In the genomic region with DNA sequence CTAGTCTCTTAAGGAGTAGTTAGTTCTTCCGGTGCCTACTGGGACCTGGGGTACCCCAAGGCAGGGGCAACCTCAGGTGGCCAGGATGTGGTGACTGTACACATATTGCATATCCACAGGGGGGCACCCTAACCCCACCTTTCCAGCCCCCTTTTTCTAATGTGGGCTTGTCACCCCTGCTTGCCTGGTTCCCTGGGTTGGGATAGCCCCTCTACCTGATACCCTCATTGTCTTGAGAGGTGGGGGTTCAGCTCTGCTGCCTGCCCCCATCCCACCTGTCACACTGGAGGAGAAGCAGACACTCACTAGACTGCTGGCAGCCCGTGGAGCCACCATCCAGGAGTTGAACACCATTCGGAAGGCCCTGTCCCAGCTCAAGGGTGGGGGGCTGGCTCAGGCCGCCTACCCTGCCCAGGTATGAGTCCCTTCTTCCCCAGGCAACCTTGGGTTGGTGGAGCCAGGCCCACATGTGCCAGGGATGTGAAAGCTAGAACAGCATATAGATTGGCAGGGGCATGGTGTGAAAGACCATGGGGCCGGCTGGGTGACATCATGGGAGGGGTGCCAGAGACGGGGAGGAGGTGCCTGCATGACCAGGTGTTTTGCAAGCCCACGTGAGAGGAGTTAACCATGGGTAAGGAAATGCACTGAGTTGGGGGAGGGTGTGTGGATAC, we compare ENCODE assay signal across 8 cellular contexts. TPM values are rescaled to one million over a fixed set of nuclear protein-coding genes. Genes with fewer than 3 reads are reported as not detected.
A peak's percentile ranks its signal among the peaks of the same experiment; 100 is the strongest.
DNase-seq lines count a peak whose midpoint lies in the region; ATAC-seq and TF ChIP-seq lines count a peak whose summit lies in the region.

No MANE protein-coding gene starts in this region.

- TF ChIP-seq CTCF in Loucy (conservative IDR thresholded peaks at IDR 0.05; ENCODE audit: low read length): peak; percentile 72
- TF ChIP-seq CTCF in left lung (IDR thresholded peaks at IDR 0.05): peak; percentile 24 to 33

- no peaks in the 10 kb centered on the region for H3K9me2 ChIP-seq in Loucy (replicated peaks; ENCODE audit: low read depth, low read length)

- H3K79me2 ChIP-seq in Loucy (ENCODE audit: insufficient read depth, low read length): peaks cover 22% of the 10 kb centered on the region

- H3K36me3 ChIP-seq in Loucy (ENCODE audit: insufficient read depth, low read length) (no peaks in the 10 kb centered on the region), left lung (peaks cover 0 to 53% of the 10 kb centered on the region in 2 donors)

- no peak for ATAC-seq in activated T-helper 17 cell treated with anti-CD3 and anti-CD28 coated beads, Interleukin-2, amount 50 U/mL, for 72 hours (replicated peaks)
- ATAC-seq in left lung (no peak), esophagus mucosa (no peak)

- H3K4me3 Mint-ChIP-seq in activated T-helper 17 cell treated with anti-CD3 and anti-CD28 coated beads, Interleukin-2, amount 50 U/mL, for 72 hours: no peak overlapping the region
- H3K4me3 Mint-ChIP-seq in T-helper 2 cell treated with Interferon-gamma antibody and Interleukin-4, amounts not matched to agents 5 μg/mL and 100 μg/mL, for 36 hours: no peak overlapping the region

- DNase-seq in D341Med (ENCODE audit: low spot score): peak; percentile 81
- DNase-seq in left lung: peak; percentile 33 to 51
- DNase-seq in T-helper 2 cell treated with Interferon-gamma antibody and Interleukin-4, amounts not matched to agents 5 μg/mL and 100 μg/mL, for 36 hours (ENCODE audit: low spot score): no peak
- no peak for DNase-seq in putamen (ENCODE audit: low spot score)
- DNase-seq in DMS153 (lab: John Stamatoyannopoulos, UW): no peak

- H3K4me1 ChIP-seq in Loucy (ENCODE audit: insufficient read depth, low read length, poor library complexity, severe bottlenecking) (peaks cover 15% of the 10 kb centered on the region), left lung (peaks cover 6 to 17% of the 10 kb centered on the region in 2 donors)

- H3K36me3 Mint-ChIP-seq in activated T-helper 17 cell treated with anti-CD3 and anti-CD28 coated beads, Interleukin-2, amount 50 U/mL, for 72 hours (ENCODE audit: low read depth): peaks cover 30% of the 10 kb centered on the region
- H3K36me3 Mint-ChIP-seq in T-helper 2 cell treated with Interferon-gamma antibody and Interleukin-4, amounts not matched to agents 5 μg/mL and 100 μg/mL, for 36 hours (ENCODE audit: low read depth): peaks cover 12% of the 10 kb centered on the region

- H3F3A ChIP-seq in Loucy (ENCODE audit: low read depth): no peaks in the 10 kb centered on the region

- H2AFZ ChIP-seq in Loucy (ENCODE audit: low read length): no peak overlapping the region

- intact Hi-C loops in left lung (cut with DNase I): loop anchor here in 1 of 2 donors (5.0 kb wide), 1 partner anchor 46 kb away; no protein-coding TSS in a partner anchor

- no peaks in the 10 kb centered on the region for H4K20me1 ChIP-seq in Loucy (ENCODE audit: insufficient read depth, low read length, poor library complexity, severe bottlenecking)

- no peak overlapping the region for H3K9ac ChIP-seq in Loucy (ENCODE audit: low read depth, low read length, poor library complexity, severe bottlenecking)

- H3K9me3 ChIP-seq in Loucy (ENCODE audit: insufficient read depth, low read depth, low read length) (no peaks in the 10 kb centered on the region), left lung (no peaks in the 10 kb centered on the region)

- no peaks in the 10 kb centered on the region for H3K9me3 Mint-ChIP-seq in activated T-helper 17 cell treated with anti-CD3 and anti-CD28 coated beads, Interleukin-2, amount 50 U/mL, for 72 hours
- no peaks in the 10 kb centered on the region for H3K9me3 Mint-ChIP-seq in T-helper 2 cell treated with Interferon-gamma antibody and Interleukin-4, amounts not matched to agents 5 μg/mL and 100 μg/mL, for 36 hours

- peaks cover 20% of the 10 kb centered on the region for H3K4me1 Mint-ChIP-seq in activated T-helper 17 cell treated with anti-CD3 and anti-CD28 coated beads, Interleukin-2, amount 50 U/mL, for 72 hours
- peaks cover 17% of the 10 kb centered on the region for H3K4me1 Mint-ChIP-seq in T-helper 2 cell treated with Interferon-gamma antibody and Interleukin-4, amounts not matched to agents 5 μg/mL and 100 μg/mL, for 36 hours (ENCODE audit: low read depth)

- H3K27ac ChIP-seq in left lung: no peak overlapping the region

- H3K27me3 ChIP-seq in Loucy (ENCODE audit: insufficient read depth, low read length, poor library complexity, severe bottlenecking) (no peaks in the 10 kb centered on the region), left lung (no peaks in the 10 kb centered on the region)

- H3K27me3 Mint-ChIP-seq in activated T-helper 17 cell treated with anti-CD3 and anti-CD28 coated beads, Interleukin-2, amount 50 U/mL, for 72 hours: no peaks in the 10 kb centered on the region
- H3K27me3 Mint-ChIP-seq in T-helper 2 cell treated with Interferon-gamma antibody and Interleukin-4, amounts not matched to agents 5 μg/mL and 100 μg/mL, for 36 hours (ENCODE audit: low read depth): no peaks in the 10 kb centered on the region

- no peak overlapping the region for H3K4me3 ChIP-seq in Loucy (ENCODE audit: low read length, poor library complexity, severe bottlenecking)
- H3K4me3 ChIP-seq in left lung: no peak overlapping the region

- H3K4me2 ChIP-seq in Loucy (ENCODE audit: low read depth, low read length, poor library complexity, severe bottlenecking): no peak overlapping the region

- peak overlapping the region; percentile 75 for H3K27ac Mint-ChIP-seq in activated T-helper 17 cell treated with anti-CD3 and anti-CD28 coated beads, Interleukin-2, amount 50 U/mL, for 72 hours
- H3K27ac Mint-ChIP-seq in T-helper 2 cell treated with Interferon-gamma antibody and Interleukin-4, amounts not matched to agents 5 μg/mL and 100 μg/mL, for 36 hours: no peak overlapping the region

RNA-seq across cellular contexts. Expression of a gene that starts 4.0 kb away (rescaled TPM):
- total RNA-seq in activated T-helper 17 cell treated with anti-CD3 and anti-CD28 coated beads, Interleukin-2, amount 50 U/mL, for 72 hours: 10 to 100 TPM; 22.8 to 25.2 TPM
- total RNA-seq in left lung: 10 to 100 TPM in 1 of 2 donors, 1 to 10 TPM in 1; 8.9 to 13.7 TPM
- 7.2 TPM for total RNA-seq in esophagus mucosa

RNA-seq across cellular contexts. Expression of a gene that starts 13.2 kb away (rescaled TPM):
- total RNA-seq in activated T-helper 17 cell treated with anti-CD3 and anti-CD28 coated beads, Interleukin-2, amount 50 U/mL, for 72 hours: 100 to 1,000 TPM in 1 of 2 donors, 10 to 100 TPM in 1; 81.1 to 106 TPM
- total RNA-seq in left lung (10 to 100 TPM; 60.2 to 67.9 TPM), esophagus mucosa (52.2 TPM)

RNA-seq across cellular contexts. Expression of a gene that starts 24.5 kb away (rescaled TPM):
- 10 to 100 TPM; 17.2 to 26.5 TPM for total RNA-seq in activated T-helper 17 cell treated with anti-CD3 and anti-CD28 coated beads, Interleukin-2, amount 50 U/mL, for 72 hours
- total RNA-seq in left lung (1 to 10 TPM; 6.5 to 7.7 TPM), esophagus mucosa (1.6 TPM)

RNA-seq across cellular contexts. Expression of a gene that starts 46.1 kb away (rescaled TPM):
- 100 to 1,000 TPM in 1 of 2 donors, 10 to 100 TPM in 1; 84.6 to 112 TPM for total RNA-seq in activated T-helper 17 cell treated with anti-CD3 and anti-CD28 coated beads, Interleukin-2, amount 50 U/mL, for 72 hours
- 10 to 100 TPM; 33.1 to 48.3 TPM for total RNA-seq in left lung
- total RNA-seq in esophagus mucosa: 9.5 TPM

RNA-seq across cellular contexts. Expression of a gene that starts 52.7 kb away (rescaled TPM):
- total RNA-seq in activated T-helper 17 cell treated with anti-CD3 and anti-CD28 coated beads, Interleukin-2, amount 50 U/mL, for 72 hours: 100 to 1,000 TPM in 1 of 2 donors, 10 to 100 TPM in 1; 89.9 to 159 TPM
- total RNA-seq in left lung (10 to 100 TPM; 47.7 to 77.5 TPM), esophagus mucosa (37.4 TPM)

Comparison
In these comparisons a context has a peak if more than half of its experiments do, and no peak if none do; other contexts are left out.
1. DNase-seq: peak in D341Med (single experiment) and left lung (2 of 2); none in T-helper 2 cell treated with Interferon-gamma antibody and Interleukin-4, amounts not matched to agents 5 μg/mL and 100 μg/mL, for 36 hours (single experiment), putamen (single experiment) and DMS153 (single experiment).